ENCODE assay signal across 8 cellular contexts in the genomic region with DNA sequence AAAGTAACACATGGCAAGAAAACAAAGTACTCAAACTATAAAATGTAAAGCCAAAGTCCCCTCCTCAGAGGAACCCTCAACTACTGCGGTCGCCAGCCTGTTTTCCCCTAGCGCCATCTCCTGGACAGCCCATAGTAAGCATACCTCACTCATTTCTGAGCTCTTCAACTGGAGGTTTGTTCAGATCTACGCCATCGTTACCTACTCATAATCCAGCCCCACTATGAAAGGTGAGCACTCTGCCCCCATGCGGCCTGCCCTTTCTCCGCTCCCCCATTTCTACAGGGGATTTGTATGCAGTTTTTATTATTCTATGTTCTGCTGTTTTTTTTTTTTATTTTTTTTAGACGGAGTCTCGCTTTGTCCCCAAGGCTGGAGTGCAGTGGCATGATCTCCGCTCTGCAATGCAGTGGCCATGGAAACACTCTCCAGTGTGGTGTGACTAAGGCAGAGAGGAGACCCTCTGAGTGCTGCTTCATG. TPM values are rescaled to one million over a fixed set of nuclear protein-coding genes. Genes with fewer than 3 reads are reported as not detected.
DNase-seq lines count a peak whose midpoint lies in the region; ATAC-seq and TF ChIP-seq lines count a peak whose summit lies in the region.

No MANE protein-coding gene starts in this region.

- H3K9me3 Mint-ChIP-seq in activated T-helper 17 cell treated with anti-CD3 and anti-CD28 coated beads, Interleukin-2, amount 50 U/mL, for 72 hours: no peaks in the 10 kb centered on the region

- peaks cover 6% of the 10 kb centered on the region for H3K36me3 Mint-ChIP-seq in activated T-helper 17 cell treated with anti-CD3 and anti-CD28 coated beads, Interleukin-2, amount 50 U/mL, for 72 hours (ENCODE audit: low read depth)

- H3K36me3 ChIP-seq in psoas muscle (ENCODE audit: insufficient read depth in 1 of 2, low read depth in 1 of 2): peaks cover 2% of the 10 kb centered on the region in 2 donors

- intact Hi-C loops in psoas muscle (cut with DNase I): loop anchor here (5.0 kb wide), 1 partner anchor 36 kb away; no protein-coding TSS in a partner anchor

- no peaks in the 10 kb centered on the region for H3K27me3 ChIP-seq in psoas muscle (ENCODE audit: insufficient read depth in 3 of 3, low read length in 2 of 3)

- H3K4me3 Mint-ChIP-seq in activated T-helper 17 cell treated with anti-CD3 and anti-CD28 coated beads, Interleukin-2, amount 50 U/mL, for 72 hours: no peak overlapping the region

- H3K27ac ChIP-seq in psoas muscle: no peak overlapping the region

- H3K4me1 Mint-ChIP-seq in activated T-helper 17 cell treated with anti-CD3 and anti-CD28 coated beads, Interleukin-2, amount 50 U/mL, for 72 hours: peaks cover 4% of the 10 kb centered on the region

- peak overlapping the region; percentile 59 for H3K27ac Mint-ChIP-seq in activated T-helper 17 cell treated with anti-CD3 and anti-CD28 coated beads, Interleukin-2, amount 50 U/mL, for 72 hours

- peak; percentile 57 for DNase-seq in DMS53 (lab: John Stamatoyannopoulos, UW)
- peak; percentile 13 for DNase-seq in RPMI8226
- peak; percentile 92 for DNase-seq in germinal center (ENCODE audit: low spot score)
- no peak for DNase-seq in psoas muscle

- no peak overlapping the region for H3K4me3 ChIP-seq in psoas muscle

- ATAC-seq in HG03342 (IDR thresholded peaks at IDR 0.05; ENCODE audit: unreplicated experiment): peak; percentile 61
- ATAC-seq in activated T-helper 17 cell treated with anti-CD3 and anti-CD28 coated beads, Interleukin-2, amount 50 U/mL, for 72 hours (replicated peaks): peak; percentile 96
- ATAC-seq in psoas muscle: peak; percentile 47 to 78 (median 76)
- ATAC-seq in HG02610 (IDR thresholded peaks at IDR 0.05; ENCODE audit: unreplicated experiment): no peak
- no peak for ATAC-seq in GM18511 (IDR thresholded peaks at IDR 0.05; ENCODE audit: unreplicated experiment)

- H3K4me1 ChIP-seq in psoas muscle: no peaks in the 10 kb centered on the region

- 58 to 70% (median 62%) methylated on average over 10 of the region's 10 CpGs for WGBS in psoas muscle, 3 donors

- no peaks in the 10 kb centered on the region for H3K9me3 ChIP-seq in psoas muscle

- no peaks in the 10 kb centered on the region for H3K27me3 Mint-ChIP-seq in activated T-helper 17 cell treated with anti-CD3 and anti-CD28 coated beads, Interleukin-2, amount 50 U/mL, for 72 hours

- peak; percentile 35 for TF ChIP-seq CTCF in psoas muscle (IDR thresholded peaks at IDR 0.05)

RNA-seq across cellular contexts. Expression of gene OPA3, which starts 26.2 kb away (rescaled TPM):
- 10 to 100 TPM; 18.7 to 20.6 TPM for total RNA-seq in activated T-helper 17 cell treated with anti-CD3 and anti-CD28 coated beads, Interleukin-2, amount 50 U/mL, for 72 hours
- total RNA-seq in psoas muscle: 10 to 100 TPM; 14.0 to 27.6 (median 17.6) TPM
- 10 to 100 TPM in 2 of 3 donors, 1 to 10 TPM in 1; 9.1 to 15.8 (median 12.4) TPM for polyA plus RNA-seq in psoas muscle

RNA-seq across cellular contexts. Expression of gene GPR4, which starts 43.6 kb away (rescaled TPM):
- under 1 TPM in 1 of 2 donors, not detected in 1; 0.13 TPM for total RNA-seq in activated T-helper 17 cell treated with anti-CD3 and anti-CD28 coated beads, Interleukin-2, amount 50 U/mL, for 72 hours
- 1 to 10 TPM; 3.0 to 7.5 (median 3.9) TPM for total RNA-seq in psoas muscle
- 1 to 10 TPM; 1.6 to 2.6 (median 2.4) TPM for polyA plus RNA-seq in psoas muscle

RNA-seq across cellular contexts. Expression of gene VASP, which starts 51.2 kb away (rescaled TPM):
- 100 to 1,000 TPM; 151 to 196 TPM for total RNA-seq in activated T-helper 17 cell treated with anti-CD3 and anti-CD28 coated beads, Interleukin-2, amount 50 U/mL, for 72 hours
- 10 to 100 TPM; 14.2 to 32.8 (median 23.2) TPM for total RNA-seq in psoas muscle
- 10 to 100 TPM; 13.5 to 76.3 (median 14.6) TPM for polyA plus RNA-seq in psoas muscle

Comparison
In these comparisons a context has a peak if more than half of its experiments do, and no peak if none do; other contexts are left out.
1. DNase-seq: peak in DMS53 (single experiment), RPMI8226 (single experiment) and germinal center (single experiment); none in psoas muscle (0 of 2).
2. ATAC-seq: peak in HG03342 (single experiment), activated T-helper 17 cell treated with anti-CD3 and anti-CD28 coated beads, Interleukin-2, amount 50 U/mL, for 72 hours (single experiment) and psoas muscle (4 of 4); none in HG02610 (single experiment) and GM18511 (single experiment).
3. RNA of gene VASP, which starts 51.2 kb away (total RNA-seq): 151 to 196 TPM in activated T-helper 17 cell treated with anti-CD3 and anti-CD28 coated beads, Interleukin-2, amount 50 U/mL, for 72 hours; 14.2 to 32.8 TPM in psoas muscle; every median in the first group is over 4 times any median in the second.